15 cellular contexts compared by ENCODE assay signal in genomic region chr2:103401621-103402020, GRCh38.
DNase-seq lines count a peak whose midpoint lies in the region; ATAC-seq, FAIRE-seq and TF ChIP-seq lines count a peak whose summit lies in the region.
"Had no signal": no experiment of that assay in that cellular context is flagged by ENCODE, and none has a peak within 500 bp of the region (broad histone marks: within the 10 kb centered on the region; RNA-seq: fewer than 3 reads in every experiment).

No MANE protein-coding gene starts in this region.

- no peak overlapping the region for H3K9ac ChIP-seq in NT2/D1 (ENCODE audit: insufficient read length, low read depth)
- peak overlapping the region; percentile 13 for H3K9ac ChIP-seq in endodermal cell (ENCODE audit: extremely low read depth, low read length, poor library complexity, severe bottlenecking)
- no peak overlapping the region for H3K9ac ChIP-seq in mesendoderm (ENCODE audit: low read length)

- peak overlapping the region; percentile 35 for H3K56ac ChIP-seq in mesendoderm (ENCODE audit: low read length)

- H3K4me3 ChIP-seq in Caco-2 (ENCODE audit: low read depth, low read length) (no peak overlapping the region), NT2/D1 (ENCODE audit: insufficient read length, low read depth) (no peak overlapping the region), endodermal cell (ENCODE audit: low read length) (no peak overlapping the region), mesendoderm (ENCODE audit: low read length) (no peak overlapping the region), mucosa of descending colon (no peak overlapping the region)
- H3K4me3 ChIP-seq: esophagus muscularis mucosa had no signal

- intact Hi-C loops in Caco-2 (cut with micrococcal nuclease; ENCODE audit: unreplicated experiment) (no loop called here), mucosa of descending colon (cut with DNase I, micrococcal nuclease) (no loop called here)

- H3K23ac ChIP-seq in mesendoderm (ENCODE audit: low read length) = no peak overlapping the region

- BruUV-seq in Caco-2 (replicated peaks; lab: Mats Ljungman, UMichigan) = no TSS peak

- H3K27ac Mint-ChIP-seq in Caco-2 (ENCODE audit: unreplicated experiment) (peak overlapping the region; percentile 68), endodermal cell (peak overlapping the region; percentile 84)
- H3K27ac Mint-ChIP-seq: B cell had no signal

- H3K4me1 ChIP-seq in Caco-2 = 0 out of 2 replicates have a peak, but pooled peaks cover 5% of the 10 kb centered on the region
- H3K4me1 ChIP-seq in NT2/D1 (ENCODE audit: insufficient read depth, insufficient read length) = no peaks in the 10 kb centered on the region
- peaks cover 6% of the 10 kb centered on the region for H3K4me1 ChIP-seq in endodermal cell (ENCODE audit: control insufficient read depth, insufficient read depth, low read length)
- H3K4me1 ChIP-seq in mesendoderm (ENCODE audit: control insufficient read depth, low read depth, low read length) = no peaks in the 10 kb centered on the region
- H3K4me1 ChIP-seq in mucosa of descending colon (ENCODE audit: low read depth) = no peaks in the 10 kb centered on the region
- H3K4me1 ChIP-seq: esophagus muscularis mucosa had no signal

- H3K4me2 ChIP-seq in mesendoderm (ENCODE audit: low read length) = no peak overlapping the region

- no peak overlapping the region for H2BK15ac ChIP-seq in mesendoderm (replicated peaks; ENCODE audit: low read depth)

- no peak overlapping the region for H3K4ac ChIP-seq in mesendoderm (ENCODE audit: low read depth, low read length)

- no peaks in the 10 kb centered on the region for H3K79me1 ChIP-seq in mesendoderm (ENCODE audit: low read length)

- H2BK120ac ChIP-seq in mesendoderm (ENCODE audit: low read depth, low read length) = no peak overlapping the region

- H3K9me3 Mint-ChIP-seq in Caco-2 (ENCODE audit: unreplicated experiment) = no peaks in the 10 kb centered on the region
- H3K9me3 Mint-ChIP-seq in endodermal cell = peaks cover 13% of the 10 kb centered on the region

- H3K4me3 Mint-ChIP-seq in Caco-2 (ENCODE audit: unreplicated experiment) (no peak overlapping the region), endodermal cell (no peak overlapping the region)
- H3K4me3 Mint-ChIP-seq: B cell had no signal

- no peaks in the 10 kb centered on the region for H3K27me3 ChIP-seq in Caco-2 (replicated peaks; ENCODE audit: control insufficient read depth, insufficient read depth, low read length)
- H3K27me3 ChIP-seq in NT2/D1 (ENCODE audit: insufficient read depth, insufficient read length) = no peaks in the 10 kb centered on the region
- H3K27me3 ChIP-seq in endodermal cell (ENCODE audit: control insufficient read depth, insufficient read depth, low read length, poor library complexity, severe bottlenecking) = no peaks in the 10 kb centered on the region
- H3K27me3 ChIP-seq in mesendoderm (ENCODE audit: insufficient read depth, low read length, poor library complexity) = no peaks in the 10 kb centered on the region
- H3K27me3 ChIP-seq: esophagus muscularis mucosa had no signal

- H3K79me2 ChIP-seq in mesendoderm (ENCODE audit: control insufficient read depth, insufficient read depth, low read length) = no peaks in the 10 kb centered on the region

- POLR2A ChIA-PET in Caco-2 (lab: Charles Lee) = no interaction called here

- H3K27me3 Mint-ChIP-seq in Caco-2 (ENCODE audit: insufficient read depth, unreplicated experiment) = no peaks in the 10 kb centered on the region
- H3K27me3 Mint-ChIP-seq in endodermal cell (ENCODE audit: insufficient read depth) = no peaks in the 10 kb centered on the region
- H3K27me3 Mint-ChIP-seq: B cell had no signal

- 28% methylated on average over 4 of the region's 4 CpGs; no CpG with 5 or more reads in 1 of the 2 experiments for whole genome bisulfite sequencing in endodermal cell (ENCODE audit: insufficient coverage in 1 of 2, insufficient read length in 1 of 2), 2 experiments
- WGBS in mesendoderm (ENCODE audit: extremely low coverage, insufficient coverage, low lambda C conversion rate) = no CpG with 5 or more reads among the region's 4 CpGs

- H3K27ac ChIP-seq in endodermal cell (ENCODE audit: low read depth, low read length) (peak overlapping the region; percentile 88), mesendoderm (ENCODE audit: low read depth, low read length) (peak overlapping the region; percentile 83)
- H3K27ac ChIP-seq: esophagus muscularis mucosa had no signal

- H3K9me3 ChIP-seq in Caco-2 = no peaks in the 10 kb centered on the region
- peaks cover 26% of the 10 kb centered on the region for H3K9me3 ChIP-seq in NT2/D1 (ENCODE audit: insufficient read depth, low read length)
- no peaks in the 10 kb centered on the region for H3K9me3 ChIP-seq in endodermal cell (ENCODE audit: control insufficient read depth, low read length)
- no peaks in the 10 kb centered on the region for H3K9me3 ChIP-seq in mucosa of descending colon
- H3K9me3 ChIP-seq: esophagus muscularis mucosa had no signal

- DNase-seq in Caco-2 (peak; percentile 34 to 55), NT2/D1 (ENCODE audit: low read depth, low spot score) (peak; percentile 84), endodermal cell (peak; percentile 92), mesendoderm (peak; percentile 99), GM19239 (ENCODE audit: insufficient read length, low spot score) (no peak), mucosa of descending colon (no peak)
- no peak for DNase-seq in activated CD4-positive, alpha-beta T cell treated with anti-CD3 and anti-CD28 coated beads, Interleukin-2, amount 50 U/mL, for 1 hour
- DNase-seq in activated T-cell treated with anti-CD3 and anti-CD28 coated beads, Interleukin-2, amount 50 U/mL, for 1 hour = no peak
- DNase-seq: activated CD4-positive, CD25-positive, alpha-beta regulatory T cell; activated T-cell treated with anti-CD3 and anti-CD28 coated beads, Interleukin-2, amount 50 U/mL, for 48 hours; NCI-H1092; NCI-H524 treated with DMSO at 0.1 percent for 48 hours; stimulated activated naive CD4-positive, alpha-beta T cell had no signal

- no peak for FAIRE-seq in GM19239 (lab: Jason Lieb, UNC)

- H4K8ac ChIP-seq in mesendoderm (ENCODE audit: low read depth, low read length) = no peak overlapping the region

- no peak for TF ChIP-seq CTCF in Caco-2 (IDR thresholded peaks at IDR 0.05; ENCODE audit: insufficient read depth in 1 of 2, low read depth in 1 of 2, low read length in 1 of 2, severe bottlenecking in 1 of 2, unreplicated experiment in 1 of 2)
- TF ChIP-seq CTCF in endodermal cell (conservative IDR thresholded peaks at IDR 0.05) = no peak
- no peak for TF ChIP-seq CTCF in mucosa of descending colon (IDR thresholded peaks at IDR 0.05)

- H3K18ac ChIP-seq in mesendoderm (ENCODE audit: low read length) = peak overlapping the region; percentile 97

- no peaks in the 10 kb centered on the region for H3K36me3 Mint-ChIP-seq in Caco-2 (ENCODE audit: insufficient read depth, unreplicated experiment)
- H3K36me3 Mint-ChIP-seq in endodermal cell (ENCODE audit: low read depth) = no peaks in the 10 kb centered on the region

- H2AK5ac ChIP-seq in mesendoderm (ENCODE audit: low read length) = no peak overlapping the region

- H3K36me3 ChIP-seq in Caco-2 (ENCODE audit: control insufficient read depth, insufficient read depth, low read length) = no peaks in the 10 kb centered on the region
- no peaks in the 10 kb centered on the region for H3K36me3 ChIP-seq in NT2/D1 (ENCODE audit: insufficient read depth, insufficient read length, low read length)
- no peaks in the 10 kb centered on the region for H3K36me3 ChIP-seq in endodermal cell (ENCODE audit: control insufficient read depth, insufficient read depth, low read length)
- no peaks in the 10 kb centered on the region for H3K36me3 ChIP-seq in mesendoderm (ENCODE audit: control insufficient read depth, insufficient read depth, low read length)
- no peaks in the 10 kb centered on the region for H3K36me3 ChIP-seq in mucosa of descending colon (ENCODE audit: low read depth)
- H3K36me3 ChIP-seq: esophagus muscularis mucosa had no signal

- H2BK5ac ChIP-seq in mesendoderm (ENCODE audit: low read length) = no peak overlapping the region

- H3K4me1 Mint-ChIP-seq in Caco-2 (ENCODE audit: low read depth, unreplicated experiment) (no peaks in the 10 kb centered on the region), endodermal cell (peaks cover 21% of the 10 kb centered on the region)
- H3K4me1 Mint-ChIP-seq: B cell had no signal

- no peak overlapping the region for H4K5ac ChIP-seq in mesendoderm (ENCODE audit: low read length)

- no peak for ATAC-seq in mucosa of descending colon

- CTCF ChIA-PET in Caco-2 (lab: Charles Lee) = no interaction called here

Comparison
In these comparisons a context has a peak if more than half of its experiments do, and no peak if none do; other contexts are left out.
1. DNase-seq: peak in Caco-2 (2 of 2), NT2/D1 (single experiment), endodermal cell (single experiment) and mesendoderm (single experiment); none in GM19239 (single experiment), activated CD4-positive, alpha-beta T cell treated with anti-CD3 and anti-CD28 coated beads, Interleukin-2, amount 50 U/mL, for 1 hour (single experiment), mucosa of descending colon (0 of 3) and activated T-cell treated with anti-CD3 and anti-CD28 coated beads, Interleukin-2, amount 50 U/mL, for 1 hour (single experiment).